In the genomic region with DNA sequence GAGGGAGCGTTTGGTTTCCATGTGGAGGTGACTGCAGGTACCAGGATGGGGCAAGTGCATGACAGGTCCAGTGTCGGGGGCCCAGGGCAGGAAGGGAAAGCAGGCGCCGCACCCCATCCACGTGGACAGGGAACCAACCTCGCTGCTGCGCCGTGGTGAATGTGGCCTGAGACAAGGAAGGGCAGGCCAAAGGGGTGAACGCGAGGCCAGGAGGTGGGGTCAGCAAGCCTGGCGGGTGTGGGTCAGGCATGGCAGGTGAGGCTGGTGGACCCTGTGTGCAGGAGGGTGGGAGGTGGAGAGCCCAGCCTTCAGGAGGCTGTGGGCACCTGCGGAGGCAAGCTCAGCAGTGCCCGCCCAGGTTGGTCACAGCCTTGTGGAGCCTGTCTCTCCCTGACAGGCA, we compare ENCODE assay signal across 18 cellular contexts. TPM values are rescaled to one million over a fixed set of nuclear protein-coding genes. Genes with fewer than 3 reads are reported as not detected.
DNase-seq lines count a peak whose midpoint lies in the region; ATAC-seq and TF ChIP-seq lines count a peak whose summit lies in the region.
"Had no signal": no experiment of that assay in that cellular context is flagged by ENCODE, and none has a peak within 500 bp of the region (broad histone marks: within the 10 kb centered on the region; RNA-seq: fewer than 3 reads in every experiment).

No MANE protein-coding gene starts in this region.

- H3K27ac Mint-ChIP-seq in CD14-positive monocyte (peak overlapping the region in 6 of 7 donors; percentile 24 to 98 (median 70)), T-helper 17 cell (peak overlapping the region; percentile 60)
- H3K27ac Mint-ChIP-seq: activated naive CD4-positive, alpha-beta T cell treated with anti-CD3 and anti-CD28 coated beads, Interleukin-2, amount 50 U/mL, for 72 hours; activated T-cell treated with anti-CD3 and anti-CD28 coated beads, Interleukin-2, amount 50 U/mL, for 72 hours; HFFc6 had no signal

- H3K4me3 Mint-ChIP-seq in CD14-positive monocyte: no peak overlapping the region
- no peak overlapping the region for H3K4me3 Mint-ChIP-seq in T-helper 17 cell
- H3K4me3 Mint-ChIP-seq: activated T-cell treated with anti-CD3 and anti-CD28 coated beads, Interleukin-2, amount 50 U/mL, for 72 hours; HFFc6 had no signal

- peaks cover 56 to 97% of the 10 kb centered on the region in 2 donors for H3K4me1 ChIP-seq in left lung
- peaks cover 62 to 96% (median 91%) of the 10 kb centered on the region in 4 donors for H3K4me1 ChIP-seq in stomach
- peaks cover 35% of the 10 kb centered on the region for H3K4me1 ChIP-seq in body of pancreas
- H3K4me1 ChIP-seq in aorta (ENCODE audit: control insufficient read depth in 1 of 2, insufficient read depth in 2 of 2, low read length in 2 of 2): no peaks in the 10 kb centered on the region

- TF ChIP-seq EP300 in stomach (IDR thresholded peaks at IDR 0.05): no peak

- TF ChIP-seq CTCF in CD14-positive monocyte (IDR thresholded peaks at IDR 0.05) (no peak), left lung (IDR thresholded peaks at IDR 0.05) (no peak), stomach (IDR thresholded peaks at IDR 0.05) (no peak), body of pancreas (IDR thresholded peaks at IDR 0.05) (no peak)

- H3K9me3 ChIP-seq in T-helper 17 cell (ENCODE audit: control insufficient read depth, low read length, poor library complexity, severe bottlenecking): no peaks in the 10 kb centered on the region
- H3K9me3 ChIP-seq in left lung: no peaks in the 10 kb centered on the region
- H3K9me3 ChIP-seq in stomach: no peaks in the 10 kb centered on the region
- no peaks in the 10 kb centered on the region for H3K9me3 ChIP-seq in body of pancreas
- no peaks in the 10 kb centered on the region for H3K9me3 ChIP-seq in aorta (ENCODE audit: control insufficient read depth, low read length)

- H3K36me3 ChIP-seq in left lung (peaks cover 0 to 41% of the 10 kb centered on the region in 2 donors), stomach (no peaks in the 10 kb centered on the region), body of pancreas (replicated peaks in 1 of 2; ENCODE audit: insufficient read depth in 1 of 2, low read depth in 2 of 2) (no peaks in the 10 kb centered on the region), aorta (ENCODE audit: control insufficient read depth in 1 of 2, insufficient read depth in 2 of 2, low read length in 1 of 2) (no peaks in the 10 kb centered on the region)
- H3K36me3 ChIP-seq: WERI-Rb-1 had no signal

- no peak for ATAC-seq in T-helper 17 cell
- no peak for ATAC-seq in left lung
- ATAC-seq in body of pancreas: no peak
- ATAC-seq in aorta (ENCODE audit: low FRiP score): no peak
- ATAC-seq: activated naive CD4-positive, alpha-beta T cell treated with anti-CD3 and anti-CD28 coated beads, Interleukin-2, amount 50 U/mL, for 72 hours; activated T-cell treated with anti-CD3 and anti-CD28 coated beads, Interleukin-2, amount 50 U/mL, for 72 hours; GM12878 had no signal

- H3K4me1 Mint-ChIP-seq in CD14-positive monocyte (peaks cover 88% of the 10 kb centered on the region), T-helper 17 cell (peaks cover 22% of the 10 kb centered on the region)

- no peaks in the 10 kb centered on the region for H3K9me3 Mint-ChIP-seq in CD14-positive monocyte
- H3K9me3 Mint-ChIP-seq: activated naive CD4-positive, alpha-beta T cell treated with anti-CD3 and anti-CD28 coated beads, Interleukin-2, amount 50 U/mL, for 72 hours; activated T-cell treated with anti-CD3 and anti-CD28 coated beads, Interleukin-2, amount 50 U/mL, for 72 hours; CD8-positive, alpha-beta memory T cell; HFFc6 had no signal

- H3K4me3 ChIP-seq in left lung (no peak overlapping the region), stomach (no peak overlapping the region), body of pancreas (no peak overlapping the region), aorta (ENCODE audit: low read length in 2 of 2) (no peak overlapping the region)
- H3K4me3 ChIP-seq: GM12878 had no signal

- H3K27me3 Mint-ChIP-seq in CD14-positive monocyte (ENCODE audit: low read depth in 3 of 3) (peaks cover 0 to 2% (median 0%) of the 10 kb centered on the region in 3 donors), T-helper 17 cell (no peaks in the 10 kb centered on the region)
- H3K27me3 Mint-ChIP-seq: CD8-positive, alpha-beta memory T cell had no signal

- intact Hi-C loops in CD14-positive monocyte (cut with micrococcal nuclease): no loop called here
- intact Hi-C loops in left lung (cut with DNase I): no loop called here
- intact Hi-C loops in stomach (cut with DNase I; ENCODE audit: low total_unique reads): no loop called here
- intact Hi-C loops in body of pancreas (cut with DNase I): no loop called here
- intact Hi-C loops in aorta (cut with DNase I): no loop called here

- 73 to 85% (median 80%) methylated on average over 11 to 13 of the region's 13 CpGs for WGBS in stomach, 5 donors
- WGBS in body of pancreas, 2 donors: 91 to 95% methylated on average over 13 of the region's 13 CpGs
- WGBS in aorta, 2 donors: 96 to 98% methylated on average over 13 of the region's 13 CpGs

- TF ChIP-seq POLR2A in stomach (IDR thresholded peaks at IDR 0.05): no peak
- TF ChIP-seq POLR2A in body of pancreas (IDR thresholded peaks at IDR 0.05): no peak

- H3K27ac ChIP-seq in left lung: peak overlapping the region; percentile 4 to 81
- H3K27ac ChIP-seq in stomach: peak overlapping the region; percentile 83 to 93 (median 88)
- H3K27ac ChIP-seq in body of pancreas: no peak overlapping the region
- H3K27ac ChIP-seq in aorta (ENCODE audit: low read depth in 1 of 2, low read length in 2 of 2): no peak overlapping the region
- H3K27ac ChIP-seq: WERI-Rb-1 had no signal

- no peaks in the 10 kb centered on the region for H3K27me3 ChIP-seq in left lung
- H3K27me3 ChIP-seq in stomach: no peaks in the 10 kb centered on the region
- no peaks in the 10 kb centered on the region for H3K27me3 ChIP-seq in body of pancreas
- H3K27me3 ChIP-seq in aorta (ENCODE audit: control insufficient read depth in 1 of 2, insufficient read depth in 2 of 2, low read length in 1 of 2): no peaks in the 10 kb centered on the region

- DNase-seq in CD14-positive monocyte (ENCODE audit: low spot score): no peak
- DNase-seq in T-helper 17 cell: no peak
- peak in 1 of 2 donors; percentile 78 for DNase-seq in left lung
- DNase-seq in stomach: no peak
- DNase-seq in body of pancreas: no peak
- no peak for DNase-seq in DMS153 (lab: John Stamatoyannopoulos, UW)
- DNase-seq in aorta: no peak
- DNase-seq: activated CD8-positive, alpha-beta memory T cell treated with anti-CD3 and anti-CD28 coated beads for 24 hours; activated T-cell treated with anti-CD3 and anti-CD28 coated beads, Interleukin-2, amount 50 U/mL, for 72 hours; CD8-positive, alpha-beta memory T cell; DMS53; HFFc6; NCI-H1436; SIG-M5; stimulated activated CD4-positive, alpha-beta T cell treated with anti-CD3 and anti-CD28 coated beads, Interleukin-12 subunit alpha, Interleukin-12 subunit beta, amount 100 ng/mL, for 4 hours; WERI-Rb-1 had no signal

- H3K36me3 Mint-ChIP-seq in CD14-positive monocyte (peaks cover 39 to 69% of the 10 kb centered on the region in 2 donors), T-helper 17 cell (ENCODE audit: low read depth) (peaks cover 3% of the 10 kb centered on the region)

RNA-seq across cellular contexts. Expression of a gene that starts 14.7 kb away (rescaled TPM):
- polyA plus RNA-seq in CD14-positive monocyte (10 to 100 TPM; 19.1 to 26.9 TPM), stomach (10 to 100 TPM in 2 of 3 donors, 1 to 10 TPM in 1; 9.0 to 26.7 (median 11.1) TPM), aorta (10 to 100 TPM in 1 of 2 donors, 1 to 10 TPM in 1; 6.2 to 13.8 TPM)
- total RNA-seq in T-helper 17 cell (10 to 100 TPM; 36.0 to 62.0 TPM), left lung (100 to 1,000 TPM in 1 of 2 donors, 10 to 100 TPM in 1; 58.2 to 113 TPM), stomach (100 to 1,000 TPM in 2 of 5 donors, 10 to 100 TPM in 3; 31.8 to 151 (median 89.9) TPM), body of pancreas (10 to 100 TPM; 29.0 to 33.5 TPM), aorta (10 to 100 TPM; 47.8 to 75.4 TPM)

RNA-seq across cellular contexts. Expression of a gene that starts 36.1 kb away (rescaled TPM):
- 100 to 1,000 TPM in 1 of 2 donors, 10 to 100 TPM in 1; 76.1 to 103 TPM for polyA plus RNA-seq in CD14-positive monocyte
- 100 to 1,000 TPM; 211 to 228 TPM for total RNA-seq in T-helper 17 cell
- total RNA-seq in left lung: 100 to 1,000 TPM; 262 to 265 TPM
- total RNA-seq in stomach: 1,000 to 10,000 TPM in 1 of 5 donors, 100 to 1,000 TPM in 4; 162 to 1,174 (median 290) TPM
- polyA plus RNA-seq in stomach: 100 to 1,000 TPM; 103 to 197 (median 127) TPM
- total RNA-seq in body of pancreas: 100 to 1,000 TPM in 1 of 2 donors, 10 to 100 TPM in 1; 84.1 to 266 TPM
- 100 to 1,000 TPM; 305 to 351 TPM for total RNA-seq in aorta
- polyA plus RNA-seq in aorta: 100 to 1,000 TPM in 1 of 2 donors, 10 to 100 TPM in 1; 98.3 to 263 TPM

RNA-seq across cellular contexts. Expression of a gene that starts 51.4 kb away (rescaled TPM):
- polyA plus RNA-seq in CD14-positive monocyte (10 to 100 TPM; 27.6 to 28.2 TPM), stomach (10 to 100 TPM; 36.1 to 42.5 (median 37.6) TPM), aorta (10 to 100 TPM; 37.2 to 43.8 TPM)
- total RNA-seq in T-helper 17 cell (10 to 100 TPM; 66.0 to 72.5 TPM), left lung (10 to 100 TPM; 32.9 to 46.5 TPM), stomach (100 to 1,000 TPM in 2 of 5 donors, 10 to 100 TPM in 3; 18.7 to 194 (median 59.6) TPM), body of pancreas (10 to 100 TPM; 39.7 to 75.8 TPM), aorta (10 to 100 TPM; 37.4 to 39.4 TPM)

Comparison
In these comparisons a context has a peak if more than half of its experiments do, and no peak if none do; other contexts are left out.
1. H3K27ac ChIP-seq: peak in left lung (2 of 2) and stomach (5 of 5); none in body of pancreas (0 of 4) and aorta (0 of 2).